Comparison of ENCODE assay signal across 8 cellular contexts in genomic region chr6:130885392-130886192, GRCh38. TPM values are rescaled to one million over a fixed set of nuclear protein-coding genes. Genes with fewer than 3 reads are reported as not detected.
A peak's percentile ranks its signal among the peaks of the same experiment; 100 is the strongest.
DNase-seq lines count a peak whose midpoint lies in the region; ATAC-seq and TF ChIP-seq lines count a peak whose summit lies in the region.

No MANE protein-coding gene starts in this region.

- no peaks in the 10 kb centered on the region for H3K9me3 ChIP-seq in esophagus muscularis mucosa

- no peak overlapping the region for H3K4me3 Mint-ChIP-seq in nephron progenitor cell

- H3K27me3 ChIP-seq in esophagus muscularis mucosa, result no peaks in the 10 kb centered on the region

- WGBS in esophagus muscularis mucosa, result 21% methylated on average over 4 of the region's 4 CpGs

- TF ChIP-seq CTCF in esophagus muscularis mucosa (IDR thresholded peaks at IDR 0.05) (peak; percentile 85 to 88 (median 86)), nephron progenitor cell (IDR thresholded peaks at IDR 0.05) (peak; percentile 92)

- no peak overlapping the region for H3K4me3 ChIP-seq in esophagus muscularis mucosa

- H3K4me1 Mint-ChIP-seq in nephron progenitor cell, result peaks cover 8% of the 10 kb centered on the region

- DNase-seq in DMS153 treated with DMSO at 0.1 percent for 48 hours (lab: John Stamatoyannopoulos, UW; ENCODE audit: unreplicated experiment) (peak; percentile 53), HT-29 (ENCODE audit: low spot score) (peak; percentile 86), OCI-M1 (lab: John Stamatoyannopoulos, UW) (peak; percentile 92), activated T-cell treated with anti-CD3 and anti-CD28 coated beads for 24 hours (ENCODE audit: low read depth) (peak; percentile 68), esophagus muscularis mucosa (ENCODE audit: extremely low spot score) (no peak), nephron progenitor cell (peak; percentile 73), superior temporal gyrus (ENCODE audit: extremely low spot score) (peak; percentile 97)

- H3K27me3 Mint-ChIP-seq in nephron progenitor cell (ENCODE audit: low read depth, poor library complexity), result no peaks in the 10 kb centered on the region

- ATAC-seq in GM21381 (IDR thresholded peaks at IDR 0.05; ENCODE audit: unreplicated experiment), result peak; percentile 88

- peak overlapping the region; percentile 0 for H3K27ac Mint-ChIP-seq in nephron progenitor cell

- peaks cover 26% of the 10 kb centered on the region for H3K36me3 Mint-ChIP-seq in nephron progenitor cell (ENCODE audit: low read depth)

- intact Hi-C loops in esophagus muscularis mucosa (cut with DNase I), result loop anchor here (2.0 to 5.0 kb wide), 2 partner anchors 177 to 231 kb away; partner anchors contain the start of gene EPB41L2

- no peak for TF ChIP-seq EP300 in esophagus muscularis mucosa (IDR thresholded peaks at IDR 0.05)

- H3K27ac ChIP-seq in esophagus muscularis mucosa (replicated peaks in 1 of 4), result no peak overlapping the region

- no peak for TF ChIP-seq POLR2A in esophagus muscularis mucosa (IDR thresholded peaks at IDR 0.05; ENCODE audit: low read depth)

- H3K4me1 ChIP-seq in esophagus muscularis mucosa, result no peaks in the 10 kb centered on the region

- H3K36me3 ChIP-seq in esophagus muscularis mucosa, result peaks cover 0 to 38% (median 15%) of the 10 kb centered on the region in 4 donors

- no peaks in the 10 kb centered on the region for H3K9me3 Mint-ChIP-seq in nephron progenitor cell

RNA-seq across cellular contexts. Expression of gene SMLR1, which starts 58.4 kb away (rescaled TPM):
- total RNA-seq in HT-29 (2014; rRNA removed; shearing (Covaris generic)), result not detected in 2 replicates
- not detected for total RNA-seq in esophagus muscularis mucosa
